ENCODE assay signal across 28 cellular contexts in genomic region chr15:25394893-25395292, GRCh38.
"Had no signal": no experiment of that assay in that cellular context is flagged by ENCODE, and none has a peak within 500 bp of the region (broad histone marks: within the 10 kb centered on the region; RNA-seq: fewer than 3 reads in every experiment).

No MANE protein-coding gene starts in this region.

- DNase-seq: activated CD4-positive, alpha-beta T cell treated with anti-CD3 and anti-CD28 coated beads for 1 hour; activated CD8-positive, alpha-beta memory T cell treated with anti-CD3 and anti-CD28 coated beads for 24 hours; activated CD8-positive, alpha-beta memory T cell treated with anti-CD3 and anti-CD28 coated beads, Interleukin-2, amount 50 U/mL, for 4 hours; activated naive CD4-positive, alpha-beta T cell treated with anti-CD3 and anti-CD28 coated beads for 36 hours; activated T-cell treated with anti-CD3 and anti-CD28 coated beads, Interleukin-2, amount 50 U/mL, for 48 hours; aorta; brain microvascular endothelial cell; central memory CD4-positive, alpha-beta T cell; dorsolateral prefrontal cortex; effector memory CD8-positive, alpha-beta T cell; esophagus squamous epithelium; head of caudate nucleus; hypothalamus; islet precursor cell; left cardiac atrium; naive B cell; posterior cingulate gyrus; small intestine; stimulated activated CD4-positive, alpha-beta T cell treated with anti-CD3 and anti-CD28 coated beads, Interleukin-15, amount 100 ng/mL, for 24 hours; T1000; WERI-Rb-1 had no signal

- H3K9me3 Mint-ChIP-seq: effector memory CD8-positive, alpha-beta T cell; neural crest cell; stimulated activated memory B cell treated with anti-CD40 and anti-IgM and Interleukin-4, amounts not matched to agents 10 μg/mL and 1 μg/mL and 100 μg/mL, for 72 hours had no signal

- H3K4me3 Mint-ChIP-seq: activated naive CD4-positive, alpha-beta T cell treated with anti-CD3 and anti-CD28 coated beads for 36 hours; effector memory CD8-positive, alpha-beta T cell; naive B cell; neural crest cell; stimulated activated memory B cell treated with anti-CD40 and anti-IgM and Interleukin-4, amounts not matched to agents 10 μg/mL and 1 μg/mL and 100 μg/mL, for 72 hours; type B pancreatic cell had no signal

- ATAC-seq: effector memory CD8-positive, alpha-beta T cell; gastroesophageal sphincter; left cardiac atrium; sciatic nerve; stimulated activated memory B cell treated with anti-CD40 and anti-IgM and Interleukin-4, amounts not matched to agents 10 μg/mL and 1 μg/mL and 100 μg/mL, for 72 hours had no signal

- H3K27ac Mint-ChIP-seq: activated naive CD4-positive, alpha-beta T cell treated with anti-CD3 and anti-CD28 coated beads for 36 hours; stimulated activated memory B cell treated with anti-CD40 and anti-IgM and Interleukin-4, amounts not matched to agents 10 μg/mL and 1 μg/mL and 100 μg/mL, for 72 hours; type B pancreatic cell had no signal

- H3K27me3 Mint-ChIP-seq: effector memory CD8-positive, alpha-beta T cell; naive B cell; stimulated activated memory B cell treated with anti-CD40 and anti-IgM and Interleukin-4, amounts not matched to agents 10 μg/mL and 1 μg/mL and 100 μg/mL, for 72 hours; type B pancreatic cell had no signal

- H3K36me3 ChIP-seq: brain microvascular endothelial cell, gastroesophageal sphincter, thoracic aorta had no signal

- H3K27me3 ChIP-seq: brain microvascular endothelial cell, dorsolateral prefrontal cortex, esophagus squamous epithelium, gastroesophageal sphincter, vagina had no signal

- H3K27ac ChIP-seq: brain microvascular endothelial cell, esophagus squamous epithelium, gastroesophageal sphincter, thoracic aorta, vagina, WERI-Rb-1 had no signal

- H3K9me3 ChIP-seq: esophagus squamous epithelium, gastroesophageal sphincter, thoracic aorta, vagina had no signal

- H3K4me3 ChIP-seq: dorsolateral prefrontal cortex, esophagus squamous epithelium, gastroesophageal sphincter, thoracic aorta, vagina had no signal
